7 cellular contexts compared by ENCODE assay signal in the genomic region with DNA sequence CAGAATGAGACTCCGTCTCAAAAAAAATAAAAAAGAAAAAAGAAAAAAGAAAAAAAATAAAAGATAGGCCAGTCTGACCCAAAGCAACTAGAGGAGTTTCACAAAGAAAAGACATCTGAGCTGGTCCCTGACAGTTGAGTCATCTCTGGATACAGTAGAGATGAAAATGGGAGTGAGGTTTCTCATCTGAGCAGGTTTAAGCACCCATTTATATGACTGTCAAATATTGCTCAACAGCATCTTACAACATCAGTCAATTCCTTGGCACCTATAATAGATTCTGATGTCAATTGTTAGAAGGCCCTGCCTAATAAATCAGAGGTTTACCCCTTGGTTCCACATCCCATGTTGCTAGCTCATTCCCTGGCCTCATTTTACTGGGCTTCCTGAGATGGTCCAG.
"Had no signal": no experiment of that assay in that cellular context is flagged by ENCODE, and none has a peak within 500 bp of the region (broad histone marks: within the 10 kb centered on the region; RNA-seq: fewer than 3 reads in every experiment).

No MANE protein-coding gene starts in this region.

- DNase-seq: IMR-90, KBM-7, KG1 had no signal

- H3K4me3 ChIP-seq: K562 had no signal

- H3K27ac ChIP-seq: HL-60 had no signal

- ATAC-seq: HepG2, K562 had no signal

- FAIRE-seq: HepG2, HTR-8/SVneo, K562 had no signal
